12 cellular contexts compared by ENCODE assay signal in genomic region chr11:107957109-107957588, GRCh38. TPM values are rescaled to one million over a fixed set of nuclear protein-coding genes. Genes with fewer than 3 reads are reported as not detected.
A peak's percentile ranks its signal among the peaks of the same experiment; 100 is the strongest.
DNase-seq lines count a peak whose midpoint lies in the region; ATAC-seq and TF ChIP-seq lines count a peak whose summit lies in the region.
"Had no signal": no experiment of that assay in that cellular context is flagged by ENCODE, and none has a peak within 500 bp of the region (broad histone marks: within the 10 kb centered on the region; RNA-seq: fewer than 3 reads in every experiment).

No MANE protein-coding gene starts in this region.

- DNase-seq in Right ventricle myocardium inferior (ENCODE audit: missing footprints) (no peak), left ventricle myocardium inferior (no peak), LHCN-M2 (ENCODE audit: low read depth) (peak; percentile 23), fibroblast of peridontal ligament (ENCODE audit: extremely low read depth) (peak; percentile 65), tibial nerve (ENCODE audit: low spot score in 2 of 2) (peak; percentile 19 to 44), stomach (no peak), brain microvascular endothelial cell (no peak)
- no peak for DNase-seq in NK-92 treated with Interleukin-12 subunit alpha and Interleukin-12 subunit beta, amount 100 ng/mL, for 24 hours (lab: John Stamatoyannopoulos, UW)
- DNase-seq: activated CD4-positive, alpha-beta T cell treated with anti-CD3 and anti-CD28 coated beads, Interleukin-2, amount 50 U/mL, for 48 hours; NCI-H1417 treated with DMSO at 0.1 percent for 48 hours had no signal

- H3K9me3 ChIP-seq in left ventricle myocardium inferior (replicated peaks): no peaks in the 10 kb centered on the region
- H3K9me3 ChIP-seq in tibial nerve: no peaks in the 10 kb centered on the region
- H3K9me3 ChIP-seq in stomach: no peaks in the 10 kb centered on the region

- WGBS in tibial nerve, 2 donors: 4 to 6% methylated on average over 1 of the region's 1 CpG
- WGBS in stomach, 5 donors: 0 to 13% (median 10%) methylated on average over 1 of the region's 1 CpG

- peak; percentile 62 for ATAC-seq in Right ventricle myocardium inferior

- intact Hi-C loops in Right ventricle myocardium inferior (cut with DNase I) (no loop called here), left ventricle myocardium inferior (cut with micrococcal nuclease) (no loop called here), stomach (cut with DNase I; ENCODE audit: low total_unique reads) (no loop called here)

- H3K4me1 ChIP-seq in left ventricle myocardium inferior: no peaks in the 10 kb centered on the region
- peaks cover 0 to 10% (median 0%) of the 10 kb centered on the region in 4 donors for H3K4me1 ChIP-seq in tibial nerve
- peaks cover 0 to 6% (median 2%) of the 10 kb centered on the region in 4 donors for H3K4me1 ChIP-seq in stomach

- TF ChIP-seq POLR2A in tibial nerve (IDR thresholded peaks at IDR 0.05) (no peak), stomach (IDR thresholded peaks at IDR 0.05) (no peak)

- peaks cover 33% of the 10 kb centered on the region for H3K27me3 ChIP-seq in left ventricle myocardium inferior (ENCODE audit: low read depth)
- no peaks in the 10 kb centered on the region for H3K27me3 ChIP-seq in tibial nerve
- peaks cover 0 to 5% (median 0%) of the 10 kb centered on the region in 3 donors for H3K27me3 ChIP-seq in stomach
- H3K27me3 ChIP-seq in brain microvascular endothelial cell (replicated peaks): no peaks in the 10 kb centered on the region

- peak in 1 of 2 donors; percentile 79 for TF ChIP-seq EP300 in tibial nerve (IDR thresholded peaks at IDR 0.05)
- no peak for TF ChIP-seq EP300 in stomach (IDR thresholded peaks at IDR 0.05)

- in situ Hi-C loops in brain microvascular endothelial cell (cut with HindIII; ENCODE audit: low pct_ligation_motif_present, low sequenced_read_pairs): no loop called here

- H3K27ac ChIP-seq in left ventricle myocardium inferior (replicated peaks) (no peak overlapping the region), tibial nerve (no peak overlapping the region), stomach (no peak overlapping the region), brain microvascular endothelial cell (no peak overlapping the region)

- H3K4me3 ChIP-seq in left ventricle myocardium inferior (no peak overlapping the region), tibial nerve (no peak overlapping the region), stomach (no peak overlapping the region), brain microvascular endothelial cell (ENCODE audit: low read depth, low read length) (no peak overlapping the region)

- no peak for TF ChIP-seq CTCF in left ventricle myocardium inferior (IDR thresholded peaks at IDR 0.05; ENCODE audit: borderline replicate concordance)
- TF ChIP-seq CTCF in tibial nerve (IDR thresholded peaks at IDR 0.05): no peak
- TF ChIP-seq CTCF in stomach (IDR thresholded peaks at IDR 0.05): no peak
- TF ChIP-seq CTCF in brain microvascular endothelial cell (IDR thresholded peaks at IDR 0.05; ENCODE audit: low read depth, low read length, missing control alignments): no peak

- no peaks in the 10 kb centered on the region for H3K36me3 ChIP-seq in left ventricle myocardium inferior
- H3K36me3 ChIP-seq in tibial nerve: no peaks in the 10 kb centered on the region
- no peaks in the 10 kb centered on the region for H3K36me3 ChIP-seq in stomach
- H3K36me3 ChIP-seq in brain microvascular endothelial cell (replicated peaks): no peaks in the 10 kb centered on the region

RNA-seq across cellular contexts. Expression of gene RAB39A, which starts 28.9 kb away (rescaled TPM):
- total RNA-seq in Right ventricle myocardium inferior: 1.1 TPM
- total RNA-seq in left ventricle myocardium inferior: 0.52 TPM
- total RNA-seq in LHCN-M2 (2014; rRNA removed): 0.58 TPM in 1 of 2 replicates, not detected in the other
- polyA plus RNA-seq in LHCN-M2 (2012): not detected
- total RNA-seq in tibial nerve: 1 to 10 TPM in 2 of 4 donors, under 1 TPM in 1, not detected in 1; 0.63 to 2.4 (median 1.5) TPM
- 1 to 10 TPM in 1 of 5 donors, under 1 TPM in 1, not detected in 3; 0.73 to 3.2 TPM for total RNA-seq in stomach
- polyA plus RNA-seq in stomach: under 1 TPM in 2 of 3 donors, not detected in 1; 0.18 to 0.62 TPM
- total RNA-seq: dermis microvascular lymphatic vessel endothelial cell had no signal
- polyA plus RNA-seq: AG04450 had no signal

RNA-seq across cellular contexts. Expression of gene CUL5, which starts 51.5 kb away (rescaled TPM):
- total RNA-seq in Right ventricle myocardium inferior: 34.2 TPM
- 42.5 TPM for total RNA-seq in left ventricle myocardium inferior
- total RNA-seq in LHCN-M2 (2014; rRNA removed): 26.2 and 30.0 TPM in 2 replicates
- polyA plus RNA-seq in LHCN-M2 (2012): 6.8 TPM
- 10 to 100 TPM; 25.3 to 41.1 (median 32.3) TPM for total RNA-seq in tibial nerve
- 10 to 100 TPM; 24.0 to 98.0 (median 49.1) TPM for total RNA-seq in stomach
- 1 to 10 TPM; 5.0 to 9.5 (median 5.1) TPM for polyA plus RNA-seq in stomach

Comparison
In these comparisons a context has a peak if more than half of its experiments do, and no peak if none do; other contexts are left out.
1. DNase-seq: peak in LHCN-M2 (single experiment), fibroblast of peridontal ligament (single experiment) and tibial nerve (2 of 2); none in Right ventricle myocardium inferior (single experiment), left ventricle myocardium inferior (single experiment), stomach (single experiment), NK-92 treated with Interleukin-12 subunit alpha and Interleukin-12 subunit beta, amount 100 ng/mL, for 24 hours (single experiment) and brain microvascular endothelial cell (single experiment).